ENCODE assay signal across 1 cellular context in the genomic region with DNA sequence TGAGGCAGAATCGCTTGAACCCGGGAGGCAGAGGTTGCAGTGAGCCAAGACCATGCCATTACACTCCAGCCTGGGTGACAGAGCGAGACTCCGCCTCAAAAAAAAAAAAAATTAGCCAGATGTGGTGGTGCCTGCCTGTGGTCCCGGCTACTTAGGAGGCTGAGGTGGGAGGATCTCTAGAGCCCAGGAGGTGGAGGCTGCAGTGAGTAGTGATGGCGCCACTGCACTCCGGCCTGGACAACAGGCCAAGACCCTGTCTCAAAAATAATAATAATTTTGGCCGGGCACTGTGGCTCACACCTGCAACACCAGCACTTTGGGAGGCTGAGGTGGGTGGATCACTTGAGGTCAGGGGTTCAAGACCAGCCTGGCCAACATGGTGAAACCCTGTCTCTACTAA. TPM values are rescaled to one million over a fixed set of nuclear protein-coding genes. Genes with fewer than 3 reads are reported as not detected.
"Had no signal": no experiment of that assay in that cellular context is flagged by ENCODE, and none has a peak within 500 bp of the region (broad histone marks: within the 10 kb centered on the region; RNA-seq: fewer than 3 reads in every experiment).

No MANE protein-coding gene starts in this region.

RNA-seq across cellular contexts. Expression of a gene that starts 14.8 kb away (rescaled TPM):
- total RNA-seq: ascending aorta had no signal
